Comparison of ENCODE assay signal across 10 cellular contexts in the genomic region with DNA sequence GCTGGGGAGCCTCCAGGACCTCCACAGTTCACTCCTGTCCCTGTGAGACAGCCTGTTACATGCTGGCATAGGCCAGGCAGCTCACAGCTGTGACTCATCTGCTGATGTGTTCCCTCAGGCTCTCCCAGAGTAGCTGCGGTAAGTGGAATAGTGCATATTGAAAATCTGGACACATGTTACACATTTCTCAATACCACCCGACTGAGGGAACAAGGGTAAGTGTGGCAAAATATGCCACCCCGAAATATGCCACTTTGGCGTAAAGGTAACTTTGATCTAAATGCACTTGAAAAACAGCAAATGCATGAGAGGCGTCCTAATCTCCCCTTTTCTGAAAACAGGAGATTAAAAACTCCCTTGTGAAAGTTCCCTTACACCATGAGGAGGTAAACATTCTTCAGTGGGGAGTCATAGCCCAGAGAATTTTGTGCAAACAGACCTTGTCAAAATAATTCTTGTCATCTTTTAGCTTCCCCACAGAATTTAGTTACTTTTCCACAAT.
DNase-seq lines count a peak whose midpoint lies in the region; ATAC-seq and TF ChIP-seq lines count a peak whose summit lies in the region.
"Had no signal": no experiment of that assay in that cellular context is flagged by ENCODE, and none has a peak within 500 bp of the region (broad histone marks: within the 10 kb centered on the region; RNA-seq: fewer than 3 reads in every experiment).

No MANE protein-coding gene starts in this region.

- no peak overlapping the region for H4K91ac ChIP-seq in mesenchymal stem cell (ENCODE audit: low read length)

- H2BK15ac ChIP-seq in mesenchymal stem cell (ENCODE audit: low read depth, poor library complexity, severe bottlenecking): no peak overlapping the region

- H3K9me3 ChIP-seq in endodermal cell (ENCODE audit: control insufficient read depth, low read length) (no peaks in the 10 kb centered on the region), mesenchymal stem cell (ENCODE audit: control insufficient read depth, low read length) (no peaks in the 10 kb centered on the region)

- no peak overlapping the region for H3K27ac Mint-ChIP-seq in endodermal cell
- H3K27ac Mint-ChIP-seq in nephron progenitor cell: no peak overlapping the region
- H3K27ac Mint-ChIP-seq: CD4-positive, alpha-beta T cell had no signal

- H3K4me3 ChIP-seq in endodermal cell (ENCODE audit: low read length): no peak overlapping the region
- peak overlapping the region in 1 of 2 experiments; percentile 44 for H3K4me3 ChIP-seq in mesenchymal stem cell (ENCODE audit: insufficient read depth in 1 of 2, low read depth in 1 of 2, low read length in 2 of 2)

- H3K79me1 ChIP-seq in mesenchymal stem cell (replicated peaks; ENCODE audit: low read length, poor library complexity, severe bottlenecking): no peaks in the 10 kb centered on the region

- no peaks in the 10 kb centered on the region for H3K27me3 ChIP-seq in endodermal cell (ENCODE audit: control insufficient read depth, insufficient read depth, low read length, poor library complexity, severe bottlenecking)
- H3K27me3 ChIP-seq in mesenchymal stem cell (ENCODE audit: control insufficient read depth in 1 of 2, insufficient read depth in 1 of 2, low read length in 2 of 2): no peaks in the 10 kb centered on the region

- H3K4me3 Mint-ChIP-seq in endodermal cell (no peak overlapping the region), nephron progenitor cell (no peak overlapping the region)
- H3K4me3 Mint-ChIP-seq: CD4-positive, alpha-beta T cell had no signal

- ATAC-seq in HG03045 (IDR thresholded peaks at IDR 0.05; ENCODE audit: unreplicated experiment): no peak
- ATAC-seq in left colon: no peak

- H3K27me3 Mint-ChIP-seq in endodermal cell (ENCODE audit: insufficient read depth): no peaks in the 10 kb centered on the region
- peaks cover 8% of the 10 kb centered on the region for H3K27me3 Mint-ChIP-seq in nephron progenitor cell (ENCODE audit: low read depth, poor library complexity)
- H3K27me3 Mint-ChIP-seq: CD4-positive, alpha-beta T cell had no signal

- H3K23ac ChIP-seq in mesenchymal stem cell (ENCODE audit: low read length in 2 of 2): no peak overlapping the region

- no peak overlapping the region for H3K4ac ChIP-seq in mesenchymal stem cell (ENCODE audit: low read depth in 1 of 2, low read length in 2 of 2)

- H3K18ac ChIP-seq in mesenchymal stem cell (ENCODE audit: low read depth in 1 of 2, low read length in 2 of 2): no peak overlapping the region

- H3K36me3 Mint-ChIP-seq in endodermal cell (ENCODE audit: low read depth) (no peaks in the 10 kb centered on the region), nephron progenitor cell (ENCODE audit: low read depth) (no peaks in the 10 kb centered on the region)

- WGBS in endodermal cell (ENCODE audit: insufficient coverage in 1 of 2, insufficient read length in 1 of 2), 2 experiments: 84 to 90% methylated on average over 4 to 5 of the region's 5 CpGs
- WGBS in mesenchymal stem cell: 7% methylated on average over 4 of the region's 5 CpGs

- H2BK5ac ChIP-seq in mesenchymal stem cell (ENCODE audit: low read depth, low read length, poor library complexity, severe bottlenecking): no peak overlapping the region

- no peak overlapping the region for H2BK120ac ChIP-seq in mesenchymal stem cell (ENCODE audit: low read depth, low read length)

- TF ChIP-seq CTCF in endodermal cell (conservative IDR thresholded peaks at IDR 0.05) (no peak), nephron progenitor cell (IDR thresholded peaks at IDR 0.05) (no peak)

- no peak overlapping the region for H3K27ac ChIP-seq in endodermal cell (ENCODE audit: low read depth, low read length)
- peak overlapping the region; percentile 81 for H3K27ac ChIP-seq in mesenchymal stem cell (ENCODE audit: low read length, poor library complexity, severe bottlenecking)

- H3K9me3 Mint-ChIP-seq in endodermal cell (no peaks in the 10 kb centered on the region), nephron progenitor cell (peaks cover 4% of the 10 kb centered on the region)

- H3K9ac ChIP-seq in endodermal cell (ENCODE audit: extremely low read depth, low read length, poor library complexity, severe bottlenecking): no peak overlapping the region
- H3K9ac ChIP-seq in mesenchymal stem cell (ENCODE audit: low read length): peak overlapping the region; percentile 27

- no peak overlapping the region for H4K8ac ChIP-seq in mesenchymal stem cell (ENCODE audit: low read length)

- H3K4me2 ChIP-seq in mesenchymal stem cell (ENCODE audit: low read length, poor library complexity, severe bottlenecking): peak overlapping the region; percentile 14

- no peak overlapping the region for H2BK12ac ChIP-seq in mesenchymal stem cell (ENCODE audit: low read length in 2 of 2)

- intact Hi-C loops in left colon (cut with DNase I, micrococcal nuclease): no loop called here

- H3K4me1 ChIP-seq in endodermal cell (ENCODE audit: control insufficient read depth, insufficient read depth, low read length) (peaks cover 4% of the 10 kb centered on the region), mesenchymal stem cell (ENCODE audit: control insufficient read depth, insufficient read depth, low read depth, low read length) (no peaks in the 10 kb centered on the region)

- DNase-seq in AG08395 (ENCODE audit: low spot score) (peak; percentile 92), NCI-H226 (peak; percentile 97), endodermal cell (peak; percentile 61), mesenchymal stem cell (peak; percentile 95), ureter (ENCODE audit: low spot score) (no peak), left colon (no peak), nephron progenitor cell (no peak)
- DNase-seq: activated CD8-positive, alpha-beta memory T cell treated with anti-CD3 and anti-CD28 coated beads for 24 hours; CD4-positive, alpha-beta T cell had no signal

- no peak overlapping the region for H2AFZ ChIP-seq in mesenchymal stem cell (ENCODE audit: low read depth, low read length)

- H3K36me3 ChIP-seq in endodermal cell (ENCODE audit: control insufficient read depth, insufficient read depth, low read length) (no peaks in the 10 kb centered on the region), mesenchymal stem cell (ENCODE audit: control insufficient read depth in 1 of 2, insufficient read depth in 2 of 2, low read depth in 1 of 2, low read length in 2 of 2) (no peaks in the 10 kb centered on the region)

- no peak overlapping the region for H2AK5ac ChIP-seq in mesenchymal stem cell (ENCODE audit: low read length, severe bottlenecking)

- no peak overlapping the region for H3K14ac ChIP-seq in mesenchymal stem cell (ENCODE audit: low read length in 2 of 2)

- H3K4me1 Mint-ChIP-seq in endodermal cell (peaks cover 31% of the 10 kb centered on the region), nephron progenitor cell (no peaks in the 10 kb centered on the region)

Comparison
In these comparisons a context has a peak if more than half of its experiments do, and no peak if none do; other contexts are left out.
1. DNase-seq: peak in AG08395 (single experiment), NCI-H226 (single experiment), endodermal cell (single experiment) and mesenchymal stem cell (single experiment); none in ureter (single experiment), left colon (0 of 2) and nephron progenitor cell (single experiment).